Comparison of ENCODE assay signal across 11 cellular contexts in the genomic region with DNA sequence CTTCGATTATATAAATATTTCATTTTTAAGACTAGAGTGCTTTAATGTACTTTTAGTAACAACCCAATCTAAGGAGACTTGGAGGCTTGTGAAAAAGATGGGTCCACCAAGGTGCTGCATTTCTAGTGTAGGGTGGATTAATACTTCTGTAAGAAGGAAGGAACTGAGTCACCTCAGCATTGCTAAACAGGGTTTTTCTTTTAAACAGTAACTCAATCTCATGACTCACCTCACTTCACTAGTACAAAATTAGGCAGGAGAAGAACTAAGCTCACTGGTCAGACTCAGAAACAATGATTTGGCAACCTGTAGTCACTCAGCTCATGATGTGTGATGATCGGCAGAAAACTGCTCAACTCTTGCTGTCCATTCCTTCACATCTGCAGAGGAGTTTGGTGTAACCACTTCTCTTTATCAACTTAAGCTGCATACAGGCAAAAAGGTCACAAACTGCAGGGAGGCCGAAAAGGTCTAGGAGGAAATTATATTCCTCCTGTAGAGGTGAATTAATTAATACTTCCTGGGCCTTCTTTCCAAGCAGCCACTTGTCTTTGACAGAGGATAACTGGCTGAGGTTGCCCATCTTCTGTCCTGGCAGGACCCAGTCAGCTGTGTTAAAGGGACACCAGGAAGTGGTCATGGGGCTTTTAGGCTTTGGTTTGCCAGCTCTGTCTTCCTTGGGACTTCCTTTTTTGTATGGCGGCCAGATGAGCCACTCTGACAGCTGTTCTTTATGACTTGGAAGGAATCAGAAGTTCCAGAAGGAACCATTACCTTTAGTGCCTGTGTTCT.
DNase-seq lines count a peak whose midpoint lies in the region; ATAC-seq and TF ChIP-seq lines count a peak whose summit lies in the region.
"Had no signal": no experiment of that assay in that cellular context is flagged by ENCODE, and none has a peak within 500 bp of the region (broad histone marks: within the 10 kb centered on the region; RNA-seq: fewer than 3 reads in every experiment).

No MANE protein-coding gene starts in this region.

- H3K9ac ChIP-seq in BLaER1 treated with 17β-estradiol and CSF1 and Interleukin-3, amounts not matched to agents 10 nM and 100 nM = peak overlapping the region in 2 of 11 experiments; percentile 37 to 38; a peak in 4 of 22 replicates

- H3K27ac ChIP-seq in BLaER1 treated with 17β-estradiol and CSF1 and Interleukin-3, amounts not matched to agents 10 nM and 100 nM = peak overlapping the region in 5 of 11 experiments; percentile 1 to 80 (median 70); a peak in 8 of 22 replicates
- no peak overlapping the region for H3K27ac ChIP-seq in dorsolateral prefrontal cortex
- H3K27ac ChIP-seq: testis had no signal

- H3K4me2 ChIP-seq in BLaER1 treated with 17β-estradiol and CSF1 and Interleukin-3, amounts not matched to agents 10 nM and 100 nM = peak overlapping the region in 6 of 11 experiments; percentile 34 to 80 (median 68); a peak in 14 of 22 replicates
- H3K4me2 ChIP-seq: smooth muscle cell had no signal

- H3K9me3 ChIP-seq in BLaER1 treated with 17β-estradiol and CSF1 and Interleukin-3, amounts not matched to agents 10 nM and 100 nM (replicated peaks in 1 of 11) = peaks cover 0 to 25% (median 12%) of the 10 kb centered on the region in 11 experiments; a peak in 12 of 22 replicates
- H3K9me3 ChIP-seq: testis had no signal

- no peaks in the 10 kb centered on the region for H3K36me3 ChIP-seq in BLaER1 treated with 17β-estradiol and CSF1 and Interleukin-3, amounts not matched to agents 10 nM and 100 nM

- intact Hi-C loops in dorsolateral prefrontal cortex (cut with DNase I) = no loop called here

- H4K20me1 ChIP-seq in BLaER1 treated with 17β-estradiol and CSF1 and Interleukin-3, amounts not matched to agents 10 nM and 100 nM = no peaks in the 10 kb centered on the region

- 0 out of 20 replicates have a peak overlapping the region, but pooled peaks of 1 of the 10 experiments have one; percentile 18 for H3K4me3 ChIP-seq in BLaER1 treated with 17β-estradiol and CSF1 and Interleukin-3, amounts not matched to agents 10 nM and 100 nM
- no peak overlapping the region for H3K4me3 ChIP-seq in dorsolateral prefrontal cortex
- H3K4me3 ChIP-seq: smooth muscle cell, testis had no signal

- H3K27me3 ChIP-seq in BLaER1 treated with 17β-estradiol and CSF1 and Interleukin-3, amounts not matched to agents 10 nM and 100 nM = no peaks in the 10 kb centered on the region
- no peaks in the 10 kb centered on the region for H3K27me3 ChIP-seq in dorsolateral prefrontal cortex
- H3K27me3 ChIP-seq: testis had no signal

- DNase-seq in H4 (ENCODE audit: low spot score) (peak; percentile 45), RPMI7951 (ENCODE audit: low read depth) (peak; percentile 37), fibroblast of peridontal ligament (ENCODE audit: extremely low read depth) (peak; percentile 63), COR-L47 (lab: John Stamatoyannopoulos, UW) (no peak), dorsolateral prefrontal cortex (no peak), DMS 273 (lab: John Stamatoyannopoulos, UW; ENCODE audit: unreplicated experiment) (no peak)
- DNase-seq: NCI-H1105, testis had no signal

- no peak for ATAC-seq in HG03196 (IDR thresholded peaks at IDR 0.05; ENCODE audit: unreplicated experiment)

- peaks cover 0 to 35% (median 7%) of the 10 kb centered on the region in 10 experiments; a peak in 10 of 20 replicates for H3K4me1 ChIP-seq in BLaER1 treated with 17β-estradiol and CSF1 and Interleukin-3, amounts not matched to agents 10 nM and 100 nM
- H3K4me1 ChIP-seq: testis had no signal

- no peak for TF ChIP-seq CTCF in dorsolateral prefrontal cortex (IDR thresholded peaks at IDR 0.05 in 54 of 56, conservative IDR thresholded peaks at IDR 0.05 in 2 of 56; ENCODE audit: low read depth in 1 of 56, partially characterized antibody in 56 of 56)

Comparison
In these comparisons a context has a peak if more than half of its experiments do, and no peak if none do; other contexts are left out.
1. DNase-seq: peak in H4 (single experiment), RPMI7951 (single experiment) and fibroblast of peridontal ligament (single experiment); none in COR-L47 (single experiment), dorsolateral prefrontal cortex (0 of 10) and DMS 273 (single experiment).